In the genomic region with DNA sequence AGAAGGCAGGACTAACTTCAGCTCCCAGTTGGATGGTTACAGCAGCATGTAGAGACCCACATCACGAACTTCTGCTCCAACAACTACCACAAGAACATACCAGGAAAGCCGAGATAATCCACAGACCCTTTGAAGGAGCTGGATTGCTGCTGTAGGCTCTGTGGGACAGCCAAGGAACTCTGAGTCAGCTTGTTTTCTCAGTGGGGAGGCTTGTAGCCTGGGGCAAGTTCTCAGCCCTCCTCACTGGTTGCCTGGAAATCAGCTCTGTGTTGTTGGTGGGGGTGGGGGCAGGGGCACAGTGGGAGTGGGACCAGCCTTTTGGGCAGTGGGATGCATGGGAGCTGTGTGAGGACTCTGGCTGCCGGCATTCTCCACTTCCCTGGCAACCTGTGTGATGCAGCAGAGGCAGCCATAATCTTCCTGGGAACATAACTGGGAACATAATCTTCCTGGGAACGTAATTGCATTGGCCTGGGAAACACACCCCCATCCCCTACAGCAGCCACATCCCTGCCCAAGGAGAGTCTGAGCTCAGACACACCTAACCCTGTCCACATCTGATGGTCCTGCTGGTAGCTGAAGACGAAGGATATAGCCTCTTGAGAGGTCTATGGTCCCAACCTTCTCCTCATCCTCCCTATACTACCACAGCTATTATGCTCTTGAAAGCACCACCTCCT, we compare ENCODE assay signal across 16 cellular contexts.
DNase-seq lines count a peak whose midpoint lies in the region; ATAC-seq, FAIRE-seq and TF ChIP-seq lines count a peak whose summit lies in the region.
"Had no signal": no experiment of that assay in that cellular context is flagged by ENCODE, and none has a peak within 500 bp of the region (broad histone marks: within the 10 kb centered on the region; RNA-seq: fewer than 3 reads in every experiment).

No MANE protein-coding gene starts in this region.

- H4K5ac ChIP-seq in mesendoderm (ENCODE audit: low read length), result no peak overlapping the region

- TF ChIP-seq EP300 in HepG2 (IDR thresholded peaks at IDR 0.05; ENCODE audit: low read depth in 2 of 2, low read length in 2 of 2) (no peak), HepG2 (CRISPR knock-in tag; IDR thresholded peaks at IDR 0.05; ENCODE audit: borderline replicate concordance) (no peak)

- H3K4me1 ChIP-seq in mesendoderm (ENCODE audit: control insufficient read depth, low read depth, low read length) (no peaks in the 10 kb centered on the region), HepG2 (ENCODE audit: insufficient read depth, low read length) (no peaks in the 10 kb centered on the region)
- H3K4me1 ChIP-seq: uterus had no signal

- H2BK5ac ChIP-seq in mesendoderm (ENCODE audit: low read length), result no peak overlapping the region

- CTCF ChIA-PET in HepG2 (lab: Yijun Ruan, JAX; ENCODE audit: low intra/inter-chr PET ratio, low total read pairs), result no interaction called here

- H3K23ac ChIP-seq in mesendoderm (ENCODE audit: low read length), result no peak overlapping the region

- no peak overlapping the region for H2BK120ac ChIP-seq in mesendoderm (ENCODE audit: low read depth, low read length)

- H4K20me1 ChIP-seq in HepG2 (ENCODE audit: insufficient read depth, low read length), result no peaks in the 10 kb centered on the region

- H3K9me3 ChIP-seq in HepG2 (ENCODE audit: low read length), result no peaks in the 10 kb centered on the region
- H3K9me3 ChIP-seq: uterus had no signal

- WGBS in mesendoderm (ENCODE audit: extremely low coverage, insufficient coverage, low lambda C conversion rate), result no CpG with 5 or more reads among the region's 5 CpGs
- 95% methylated on average over 4 of the region's 5 CpGs for WGBS in HepG2 (ENCODE audit: low lambda C conversion rate)

- H3K27ac ChIP-seq in mesendoderm (ENCODE audit: low read depth, low read length) (no peak overlapping the region), HepG2 (ENCODE audit: extremely low read length, insufficient read depth, low read length) (no peak overlapping the region)
- H3K27ac ChIP-seq: uterus had no signal

- in situ Hi-C loops in HepG2 (cut with HindIII; ENCODE audit: extremely low pct_ligation_motif_present, low pct_unique_long_range_greater_than_20kb), result no loop called here

- no peak overlapping the region for H2AK5ac ChIP-seq in mesendoderm (ENCODE audit: low read length)

- ATAC-seq in HG02642 (IDR thresholded peaks at IDR 0.05; ENCODE audit: poor library complexity, unreplicated experiment), result no peak
- ATAC-seq in HepG2, result no peak

- no peak overlapping the region for H3K4ac ChIP-seq in mesendoderm (ENCODE audit: low read depth, low read length)

- DNase-seq in AG20443 (ENCODE audit: low spot score) (peak; percentile 38), NCI-H226 (peak; percentile 97), bronchial epithelial cell (ENCODE audit: low read depth) (peak; percentile 35), mesendoderm (peak; percentile 92), NCI-H1417 treated with DMSO at 0.1 percent for 48 hours (lab: John Stamatoyannopoulos, UW) (no peak), HepG2 (ENCODE audit: low spot score) (no peak), NCI-H748 (lab: John Stamatoyannopoulos, UW; ENCODE audit: unreplicated experiment) (no peak)
- DNase-seq: activated CD4-positive, alpha-beta memory T cell treated with anti-CD3 and anti-CD28 coated beads, Interleukin-2, amount 10 ng/mL, durations not matched to agents 7 days and 5 days; activated gamma-delta T cell treated with Interleukin-2 at 50 U/mL for 16 hours; DND-41; head of caudate nucleus; MM.1S; stimulated activated CD4-positive, alpha-beta T cell treated with anti-CD3 and anti-CD28 coated beads, Interleukin-15, amount 100 ng/mL, for 24 hours; uterus had no signal

- FAIRE-seq in bronchial epithelial cell (lab: Jason Lieb, UNC) (no peak), HepG2 (lab: Jason Lieb, UNC) (no peak)
- FAIRE-seq: colon had no signal

- no peak for TF ChIP-seq RAD21 in HepG2 (CRISPR knock-in tag; IDR thresholded peaks at IDR 0.05)

- no peak overlapping the region for H3K4me2 ChIP-seq in mesendoderm (ENCODE audit: low read length)
- H3K4me2 ChIP-seq in HepG2 (ENCODE audit: low read depth, low read length), result no peak overlapping the region

- POLR2A ChIA-PET in HepG2 (lab: Yijun Ruan, JAX), result no interaction called here

- H2BK15ac ChIP-seq in mesendoderm (replicated peaks; ENCODE audit: low read depth), result no peak overlapping the region

- H3K4me3 ChIP-seq in bronchial epithelial cell (ENCODE audit: low read depth, low read length), result no peak overlapping the region
- no peak overlapping the region for H3K4me3 ChIP-seq in mesendoderm (ENCODE audit: low read length)
- H3K4me3 ChIP-seq in HepG2 (replicated peaks in 1 of 3; ENCODE audit: insufficient read depth in 1 of 3, low read depth in 2 of 3, low read length in 3 of 3), result no peak overlapping the region
- H3K4me3 ChIP-seq: uterus had no signal

- intact Hi-C loops in HepG2 (cut with micrococcal nuclease; ENCODE audit: unreplicated experiment), result no loop called here

- BruUV-seq in HepG2 (replicated peaks; lab: Mats Ljungman, UMichigan), result no TSS peak

- H3K27me3 ChIP-seq in bronchial epithelial cell (ENCODE audit: control insufficient read depth, insufficient read depth, low read length), result no peaks in the 10 kb centered on the region
- no peaks in the 10 kb centered on the region for H3K27me3 ChIP-seq in mesendoderm (ENCODE audit: insufficient read depth, low read length, poor library complexity)
- no peaks in the 10 kb centered on the region for H3K27me3 ChIP-seq in HepG2 (ENCODE audit: control insufficient read depth in 1 of 2, insufficient read depth in 2 of 2, low read length in 2 of 2)
- H3K27me3 ChIP-seq: uterus had no signal

- H3K9ac ChIP-seq in mesendoderm (ENCODE audit: low read length) (no peak overlapping the region), HepG2 (ENCODE audit: insufficient read depth, low read depth, low read length) (no peak overlapping the region)

- no peaks in the 10 kb centered on the region for H3K79me1 ChIP-seq in mesendoderm (ENCODE audit: low read length)

- H3K79me2 ChIP-seq in mesendoderm (ENCODE audit: control insufficient read depth, insufficient read depth, low read length) (no peaks in the 10 kb centered on the region), HepG2 (ENCODE audit: insufficient read depth, low read length) (no peaks in the 10 kb centered on the region)

- no peak overlapping the region for H3K18ac ChIP-seq in mesendoderm (ENCODE audit: low read length)

- H3K36me3 ChIP-seq in bronchial epithelial cell (ENCODE audit: control insufficient read depth, insufficient read depth, low read length) (no peaks in the 10 kb centered on the region), mesendoderm (ENCODE audit: control insufficient read depth, insufficient read depth, low read length) (no peaks in the 10 kb centered on the region), HepG2 (replicated peaks in 1 of 2; ENCODE audit: control insufficient read depth in 1 of 2, insufficient read depth in 2 of 2, low read length in 2 of 2) (no peaks in the 10 kb centered on the region; a peak in 1 of 5 replicates)
- H3K36me3 ChIP-seq: uterus had no signal

- no peak overlapping the region for H4K8ac ChIP-seq in mesendoderm (ENCODE audit: low read depth, low read length)

- H2AFZ ChIP-seq in HepG2 (ENCODE audit: low read length), result no peak overlapping the region

- TF ChIP-seq POLR2A in HepG2 (IDR thresholded peaks at IDR 0.05; ENCODE audit: insufficient read depth in 1 of 2, low read depth in 2 of 2, low read length in 2 of 2), result no peak

- no peak overlapping the region for H3K56ac ChIP-seq in mesendoderm (ENCODE audit: low read length)

- no peak for TF ChIP-seq CTCF in bronchial epithelial cell (IDR thresholded peaks at IDR 0.05; ENCODE audit: insufficient read depth, low read length, severe bottlenecking)
- TF ChIP-seq CTCF in HepG2 (CRISPR knock-in tag; IDR thresholded peaks at IDR 0.05), result no peak

TF ChIP-seq in HepG2, 621 proteins besides CTCF, POLR2A, EP300 and RAD21 (continues in another document):
- TF ChIP-seq MAFK (conservative IDR thresholded peaks at IDR 0.05 in 1 of 2, IDR thresholded peaks at IDR 0.05 in 1 of 2; ENCODE audit: low read length in 2 of 2) (peak in 1 of 2 experiments; percentile 39; a peak in 1 of 4 replicates), HNRNPL (IDR thresholded peaks at IDR 0.05; ENCODE audit: low read depth, low read length) (no peak)
- TF ChIP-seq, protein P1, sequence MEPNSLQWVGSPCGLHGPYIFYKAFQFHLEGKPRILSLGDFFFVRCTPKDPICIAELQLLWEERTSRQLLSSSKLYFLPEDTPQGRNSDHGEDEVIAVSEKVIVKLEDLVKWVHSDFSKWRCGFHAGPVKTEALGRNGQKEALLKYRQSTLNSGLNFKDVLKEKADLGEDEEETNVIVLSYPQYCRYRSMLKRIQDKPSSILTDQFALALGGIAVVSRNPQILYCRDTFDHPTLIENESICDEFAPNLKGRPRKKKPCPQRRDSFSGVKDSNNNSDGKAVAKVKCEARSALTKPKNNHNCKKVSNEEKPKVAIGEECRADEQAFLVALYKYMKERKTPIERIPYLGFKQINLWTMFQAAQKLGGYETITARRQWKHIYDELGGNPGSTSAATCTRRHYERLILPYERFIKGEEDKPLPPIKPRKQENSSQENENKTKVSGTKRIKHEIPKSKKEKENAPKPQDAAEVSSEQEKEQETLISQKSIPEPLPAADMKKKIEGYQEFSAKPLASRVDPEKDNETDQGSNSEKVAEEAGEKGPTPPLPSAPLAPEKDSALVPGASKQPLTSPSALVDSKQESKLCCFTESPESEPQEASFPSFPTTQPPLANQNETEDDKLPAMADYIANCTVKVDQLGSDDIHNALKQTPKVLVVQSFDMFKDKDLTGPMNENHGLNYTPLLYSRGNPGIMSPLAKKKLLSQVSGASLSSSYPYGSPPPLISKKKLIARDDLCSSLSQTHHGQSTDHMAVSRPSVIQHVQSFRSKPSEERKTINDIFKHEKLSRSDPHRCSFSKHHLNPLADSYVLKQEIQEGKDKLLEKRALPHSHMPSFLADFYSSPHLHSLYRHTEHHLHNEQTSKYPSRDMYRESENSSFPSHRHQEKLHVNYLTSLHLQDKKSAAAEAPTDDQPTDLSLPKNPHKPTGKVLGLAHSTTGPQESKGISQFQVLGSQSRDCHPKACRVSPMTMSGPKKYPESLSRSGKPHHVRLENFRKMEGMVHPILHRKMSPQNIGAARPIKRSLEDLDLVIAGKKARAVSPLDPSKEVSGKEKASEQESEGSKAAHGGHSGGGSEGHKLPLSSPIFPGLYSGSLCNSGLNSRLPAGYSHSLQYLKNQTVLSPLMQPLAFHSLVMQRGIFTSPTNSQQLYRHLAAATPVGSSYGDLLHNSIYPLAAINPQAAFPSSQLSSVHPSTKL (CRISPR knock-in tag; IDR thresholded peaks at IDR 0.05), result no peak

Comparison
In these comparisons a context has a peak if more than half of its experiments do, and no peak if none do; other contexts are left out.
1. DNase-seq: peak in AG20443 (single experiment), NCI-H226 (single experiment), bronchial epithelial cell (single experiment) and mesendoderm (single experiment); none in NCI-H1417 treated with DMSO at 0.1 percent for 48 hours (single experiment), HepG2 (single experiment) and NCI-H748 (single experiment).